13 cellular contexts compared by ENCODE assay signal in genomic region chr15:44033894-44034293, GRCh38.
A peak's percentile ranks its signal among the peaks of the same experiment; 100 is the strongest.
DNase-seq lines count a peak whose midpoint lies in the region; ATAC-seq lines count a peak whose summit lies in the region.
"Had no signal": no experiment of that assay in that cellular context is flagged by ENCODE, and none has a peak within 500 bp of the region (broad histone marks: within the 10 kb centered on the region; RNA-seq: fewer than 3 reads in every experiment).

No MANE protein-coding gene starts in this region.

- H3K27me3 ChIP-seq in GM23248 (replicated peaks; ENCODE audit: insufficient read depth) = no peaks in the 10 kb centered on the region
- H3K27me3 ChIP-seq: upper lobe of right lung had no signal

- H3F3A ChIP-seq in GM23248 (ENCODE audit: insufficient read depth) = peaks cover 32% of the 10 kb centered on the region

- ATAC-seq in sciatic nerve (peak; percentile 72), HG02884 (IDR thresholded peaks at IDR 0.05; ENCODE audit: unreplicated experiment) (no peak)
- ATAC-seq: upper lobe of right lung had no signal

- peak overlapping the region; percentile 14 for H3K4me2 ChIP-seq in GM23248 (ENCODE audit: unreplicated experiment)

- H2AFZ ChIP-seq in GM23248 = no peak overlapping the region

- no peaks in the 10 kb centered on the region for H3K9me2 ChIP-seq in GM23248 (ENCODE audit: insufficient read depth)

- in situ Hi-C loops in GM23248 (cut with MboI) = no loop called here

- WGBS in GM23248 (ENCODE audit: low coverage in 1 of 2, low lambda C conversion rate in 2 of 2, missing lambda C conversion rate in 2 of 2), 2 experiments = 94% methylated on average over 1 of the region's 1 CpG

- intact Hi-C loops in sciatic nerve (cut with DNase I) = no loop called here

- H4K20me1 ChIP-seq in GM23248 (ENCODE audit: insufficient read depth) = no peaks in the 10 kb centered on the region

- H3K36me3 ChIP-seq in GM23248 (ENCODE audit: low read depth) = no peaks in the 10 kb centered on the region
- H3K36me3 ChIP-seq: heart right ventricle, upper lobe of right lung, WERI-Rb-1 had no signal

- H3K27ac ChIP-seq in GM23248 = no peak overlapping the region
- H3K27ac ChIP-seq: heart right ventricle, upper lobe of right lung, WERI-Rb-1 had no signal

- H3K4me1 ChIP-seq in GM23248 (ENCODE audit: insufficient read depth) = peaks cover 47% of the 10 kb centered on the region

- H3K4me3 ChIP-seq in GM23248 = no peak overlapping the region
- H3K4me3 ChIP-seq: heart right ventricle, upper lobe of right lung had no signal

- H3K9ac ChIP-seq in GM23248 = no peak overlapping the region

- no peaks in the 10 kb centered on the region for H3K79me2 ChIP-seq in GM23248 (ENCODE audit: insufficient read depth)

- DNase-seq in GM23248 = peak; percentile 78
- peak; percentile 34 for DNase-seq in RKO (ENCODE audit: low spot score)
- DNase-seq in fibroblast of gingiva (ENCODE audit: low read depth) = peak; percentile 57
- peak; percentile 69 for DNase-seq in sciatic nerve (ENCODE audit: low spot score)
- DNase-seq in SK-N-DZ (ENCODE audit: low spot score) = no peak
- DNase-seq in AML-193 (lab: John Stamatoyannopoulos, UW) = no peak
- DNase-seq: activated T-cell treated with anti-CD3 and anti-CD28 coated beads, Interleukin-2, amount 50 U/mL, for 48 hours; DMS153; heart right ventricle; NCI-H2029 treated with DMSO at 0.1 percent for 48 hours; upper lobe of right lung; WERI-Rb-1 had no signal

- H3K9me3 ChIP-seq in GM23248 (ENCODE audit: low read depth) = no peaks in the 10 kb centered on the region
- H3K9me3 ChIP-seq: heart right ventricle, upper lobe of right lung had no signal

Comparison
In these comparisons a context has a peak if more than half of its experiments do, and no peak if none do; other contexts are left out.
1. DNase-seq: peak in GM23248 (single experiment), RKO (single experiment), fibroblast of gingiva (single experiment) and sciatic nerve (single experiment); none in SK-N-DZ (single experiment) and AML-193 (0 of 2).